Comparison of ENCODE assay signal across 8 cellular contexts in genomic region chr3:157438371-157438735, GRCh38. TPM values are rescaled to one million over a fixed set of nuclear protein-coding genes. Genes with fewer than 3 reads are reported as not detected.
A peak's percentile ranks its signal among the peaks of the same experiment; 100 is the strongest.
DNase-seq lines count a peak whose midpoint lies in the region; ATAC-seq and TF ChIP-seq lines count a peak whose summit lies in the region.

No MANE protein-coding gene starts in this region.

- H3K4me3 ChIP-seq in neural cell (ENCODE audit: low read length) = peak overlapping the region; percentile 80

- H3K4me2 ChIP-seq in neural cell (ENCODE audit: low read length) = peak overlapping the region; percentile 90

- H3K36me3 Mint-ChIP-seq in effector memory CD8-positive, alpha-beta T cell (ENCODE audit: insufficient read depth) = no peaks in the 10 kb centered on the region

- peak overlapping the region; percentile 84 for H3K9ac ChIP-seq in neural cell (ENCODE audit: low read length)

- no peak for TF ChIP-seq CTCF in neural cell (IDR thresholded peaks at IDR 0.05; ENCODE audit: poor library complexity, severe bottlenecking)

- peak overlapping the region in 1 of 2 donors; percentile 19 for H3K4me3 Mint-ChIP-seq in effector memory CD8-positive, alpha-beta T cell

- H3K9me3 Mint-ChIP-seq in effector memory CD8-positive, alpha-beta T cell = peaks cover 0 to 2% of the 10 kb centered on the region in 2 donors

- no peaks in the 10 kb centered on the region for H3K79me2 ChIP-seq in neural cell (replicated peaks; ENCODE audit: insufficient read depth, low read length)

- TF ChIP-seq RAD21 in neural cell (conservative IDR thresholded peaks at IDR 0.05) = no peak

- H3K27me3 Mint-ChIP-seq in effector memory CD8-positive, alpha-beta T cell = peaks cover 31 to 39% of the 10 kb centered on the region in 2 donors

- no peaks in the 10 kb centered on the region for H4K20me1 ChIP-seq in neural cell (ENCODE audit: insufficient read depth)

- H3K27ac Mint-ChIP-seq in effector memory CD8-positive, alpha-beta T cell = peak overlapping the region in 1 of 2 donors; percentile 31

- TF ChIP-seq EP300 in neural cell (conservative IDR thresholded peaks at IDR 0.05; ENCODE audit: poor library complexity, severe bottlenecking) = no peak

- no peaks in the 10 kb centered on the region for H3K27me3 ChIP-seq in neural cell (ENCODE audit: insufficient read depth, low read depth, low read length)

- no peaks in the 10 kb centered on the region for H3K9me2 ChIP-seq in neural cell (ENCODE audit: insufficient read depth, low read length)

- H3K27ac ChIP-seq in neural cell (ENCODE audit: low read length) = peak overlapping the region; percentile 77

- DNase-seq in DMS 273 treated with DMSO at 0.1 percent for 48 hours (lab: John Stamatoyannopoulos, UW) = peak; percentile 64
- DNase-seq in NCI-H1694 (lab: John Stamatoyannopoulos, UW) = peak; percentile 32
- DNase-seq in ecto neural progenitor cell (ENCODE audit: low spot score) = peak; percentile 76
- no peak for DNase-seq in HT-29 (ENCODE audit: low spot score)
- no peak for DNase-seq in effector CD4-positive, alpha-beta T cell
- no peak for DNase-seq in SKM-1 treated with dmso at 0.1 percent for 144 hours (lab: John Stamatoyannopoulos, UW; ENCODE audit: unreplicated experiment)
- DNase-seq in effector memory CD8-positive, alpha-beta T cell = no peak

- H3K4me1 Mint-ChIP-seq in effector memory CD8-positive, alpha-beta T cell (ENCODE audit: low read depth in 2 of 2) = peaks cover 3 to 6% of the 10 kb centered on the region in 2 donors

- H3K36me3 ChIP-seq in neural cell (ENCODE audit: insufficient read depth, low read length) = no peaks in the 10 kb centered on the region

- H2AFZ ChIP-seq in neural cell (ENCODE audit: low read depth, low read length) = peak overlapping the region; percentile 54

- ATAC-seq in effector memory CD8-positive, alpha-beta T cell (replicated peaks) = no peak

- no peaks in the 10 kb centered on the region for H3K9me3 ChIP-seq in neural cell (ENCODE audit: low read length)

- H3F3A ChIP-seq in neural cell (ENCODE audit: insufficient read depth, low read length, poor library complexity, severe bottlenecking) = no peaks in the 10 kb centered on the region

TF ChIP-seq in neural cell, 6 proteins besides CTCF, POLR2A, EP300 and RAD21:
- TF ChIP-seq EZH2 (IDR thresholded peaks at IDR 0.05; ENCODE audit: borderline replicate concordance, insufficient read depth, low read length, poor library complexity, severe bottlenecking) (no peak), POLR2AphosphoS5 (IDR thresholded peaks at IDR 0.05) (no peak), TAF1 (IDR thresholded peaks at IDR 0.05; ENCODE audit: low read depth) (no peak), REST (IDR thresholded peaks at IDR 0.05; ENCODE audit: borderline replicate concordance) (no peak), MXI1 (conservative IDR thresholded peaks at IDR 0.05; ENCODE audit: poor library complexity, severe bottlenecking) (no peak), SMC3 (conservative IDR thresholded peaks at IDR 0.05; ENCODE audit: poor library complexity) (no peak)

RNA-seq across cellular contexts. Expression of gene PTX3, which starts 1.7 kb away (rescaled TPM):
- polyA plus RNA-seq in neural cell = 0.57 and 3.6 TPM in 2 replicates
- 2.2 and 3.0 TPM in 2 replicates for polyA minus RNA-seq in neural cell
- not detected in 2 replicates for total RNA-seq in HT-29 (2014; rRNA removed; shearing (Covaris generic))

Comparison
In these comparisons a context has a peak if more than half of its experiments do, and no peak if none do; other contexts are left out.
1. DNase-seq: peak in DMS 273 treated with DMSO at 0.1 percent for 48 hours (single experiment), NCI-H1694 (single experiment) and ecto neural progenitor cell (single experiment); none in HT-29 (single experiment), effector CD4-positive, alpha-beta T cell (single experiment), SKM-1 treated with dmso at 0.1 percent for 144 hours (single experiment) and effector memory CD8-positive, alpha-beta T cell (0 of 3).